ENCODE assay signal across 1 cellular context in the genomic region with DNA sequence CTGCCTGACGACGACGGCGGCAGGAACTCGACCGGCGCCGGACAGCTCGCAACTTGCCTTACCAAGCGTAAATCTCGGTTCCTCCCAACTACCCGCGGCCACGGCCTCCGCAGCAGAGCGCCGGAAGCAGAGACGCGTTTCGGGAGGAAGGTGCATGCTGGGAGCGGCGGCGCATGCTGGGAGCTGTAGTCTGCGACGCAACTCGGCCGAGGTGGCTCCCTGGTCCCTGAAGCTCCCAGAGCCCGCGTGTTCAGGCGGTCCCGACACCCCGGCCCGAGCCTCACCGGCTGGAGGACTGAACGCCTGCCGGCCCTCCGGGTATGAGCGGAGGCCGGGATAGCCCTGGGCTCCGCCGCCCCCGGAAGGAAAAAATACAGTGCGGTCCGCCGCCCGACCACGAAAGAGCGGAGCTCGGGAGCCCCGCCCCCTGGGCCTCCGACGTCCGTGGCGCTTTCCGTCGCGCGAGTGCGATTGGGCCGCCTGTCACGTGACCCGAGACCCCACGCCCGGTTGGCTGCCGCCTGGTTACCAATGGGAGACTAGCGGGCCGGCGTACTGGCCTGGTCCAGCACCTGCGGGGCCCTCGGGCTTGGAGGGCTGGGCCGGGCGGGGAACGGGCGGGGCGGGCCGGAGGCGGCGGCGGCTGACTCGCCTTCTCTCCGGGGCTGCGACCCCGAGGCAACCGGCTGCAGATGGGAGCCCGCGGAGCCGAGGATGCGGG.
TF ChIP-seq lines count a peak whose summit lies in the region.

A gene with protein sequence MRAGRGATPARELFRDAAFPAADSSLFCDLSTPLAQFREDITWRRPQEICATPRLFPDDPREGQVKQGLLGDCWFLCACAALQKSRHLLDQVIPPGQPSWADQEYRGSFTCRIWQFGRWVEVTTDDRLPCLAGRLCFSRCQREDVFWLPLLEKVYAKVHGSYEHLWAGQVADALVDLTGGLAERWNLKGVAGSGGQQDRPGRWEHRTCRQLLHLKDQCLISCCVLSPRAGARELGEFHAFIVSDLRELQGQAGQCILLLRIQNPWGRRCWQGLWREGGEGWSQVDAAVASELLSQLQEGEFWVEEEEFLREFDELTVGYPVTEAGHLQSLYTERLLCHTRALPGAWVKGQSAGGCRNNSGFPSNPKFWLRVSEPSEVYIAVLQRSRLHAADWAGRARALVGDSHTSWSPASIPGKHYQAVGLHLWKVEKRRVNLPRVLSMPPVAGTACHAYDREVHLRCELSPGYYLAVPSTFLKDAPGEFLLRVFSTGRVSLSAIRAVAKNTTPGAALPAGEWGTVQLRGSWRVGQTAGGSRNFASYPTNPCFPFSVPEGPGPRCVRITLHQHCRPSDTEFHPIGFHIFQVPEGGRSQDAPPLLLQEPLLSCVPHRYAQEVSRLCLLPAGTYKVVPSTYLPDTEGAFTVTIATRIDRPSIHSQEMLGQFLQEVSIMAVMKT (plus strand): TSS at position 537 of the 721 bp plus-strand sequence. CDS start 178 bp downstream, at position 715.

TF ChIP-seq in HepG2, 621 proteins besides CTCF, POLR2A, EP300 and RAD21 (continued from another document and continues in another):
- TF ChIP-seq, protein P1, sequence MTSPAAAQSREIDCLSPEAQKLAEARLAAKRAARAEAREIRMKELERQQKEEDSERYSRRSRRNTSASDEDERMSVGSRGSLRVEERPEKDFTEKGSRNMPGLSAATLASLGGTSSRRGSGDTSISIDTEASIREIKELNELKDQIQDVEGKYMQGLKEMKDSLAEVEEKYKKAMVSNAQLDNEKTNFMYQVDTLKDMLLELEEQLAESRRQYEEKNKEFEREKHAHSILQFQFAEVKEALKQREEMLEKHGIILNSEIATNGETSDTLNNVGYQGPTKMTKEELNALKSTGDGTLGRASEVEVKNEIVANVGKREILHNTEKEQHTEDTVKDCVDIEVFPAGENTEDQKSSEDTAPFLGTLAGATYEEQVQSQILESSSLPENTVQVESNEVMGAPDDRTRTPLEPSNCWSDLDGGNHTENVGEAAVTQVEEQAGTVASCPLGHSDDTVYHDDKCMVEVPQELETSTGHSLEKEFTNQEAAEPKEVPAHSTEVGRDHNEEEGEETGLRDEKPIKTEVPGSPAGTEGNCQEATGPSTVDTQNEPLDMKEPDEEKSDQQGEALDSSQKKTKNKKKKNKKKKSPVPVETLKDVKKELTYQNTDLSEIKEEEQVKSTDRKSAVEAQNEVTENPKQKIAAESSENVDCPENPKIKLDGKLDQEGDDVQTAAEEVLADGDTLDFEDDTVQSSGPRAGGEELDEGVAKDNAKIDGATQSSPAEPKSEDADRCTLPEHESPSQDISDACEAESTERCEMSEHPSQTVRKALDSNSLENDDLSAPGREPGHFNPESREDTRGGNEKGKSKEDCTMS (CRISPR knock-in tag; conservative IDR thresholded peaks at IDR 0.05), result no peak
- peak; percentile 65; the same call in 1 of the 2 replicates for TF ChIP-seq ZSCAN20 (CRISPR knock-in tag; IDR thresholded peaks at IDR 0.05; ENCODE audit: borderline replicate concordance)
- 0 out of 2 replicates have a peak, but pooled peaks have one; percentile 49 for TF ChIP-seq SAFB2 (CRISPR knock-in tag; IDR thresholded peaks at IDR 0.05; ENCODE audit: borderline replicate concordance, low read depth)
- peak; percentile 52 for TF ChIP-seq BHLHE40 (IDR thresholded peaks at IDR 0.05; ENCODE audit: low read length)
- TF ChIP-seq KAT2B (IDR thresholded peaks at IDR 0.05; ENCODE audit: borderline replicate concordance, low read depth, low read length), result no peak
- peak; percentile 55; the same call in 1 of the 2 replicates for TF ChIP-seq ZNF225 (CRISPR knock-in tag; IDR thresholded peaks at IDR 0.05)
- TF ChIP-seq, protein P2, sequence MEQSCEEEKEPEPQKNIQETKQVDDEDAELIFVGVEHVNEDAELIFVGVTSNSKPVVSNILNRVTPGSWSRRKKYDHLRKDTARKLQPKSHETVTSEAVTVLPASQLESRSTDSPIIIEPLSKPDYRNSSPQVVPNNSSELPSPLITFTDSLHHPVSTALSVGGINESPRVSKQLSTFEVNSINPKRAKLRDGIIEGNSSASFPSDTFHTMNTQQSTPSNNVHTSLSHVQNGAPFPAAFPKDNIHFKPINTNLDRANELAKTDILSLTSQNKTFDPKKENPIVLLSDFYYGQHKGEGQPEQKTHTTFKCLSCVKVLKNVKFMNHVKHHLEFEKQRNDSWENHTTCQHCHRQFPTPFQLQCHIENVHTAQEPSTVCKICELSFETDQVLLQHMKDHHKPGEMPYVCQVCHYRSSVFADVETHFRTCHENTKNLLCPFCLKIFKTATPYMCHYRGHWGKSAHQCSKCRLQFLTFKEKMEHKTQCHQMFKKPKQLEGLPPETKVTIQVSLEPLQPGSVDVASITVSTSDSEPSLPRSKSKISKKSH (CRISPR knock-in tag; IDR thresholded peaks at IDR 0.05; ENCODE audit: borderline replicate concordance), result no peak; the same call in 1 of the 2 replicates
- TF ChIP-seq IKZF4 (CRISPR knock-in tag; IDR thresholded peaks at IDR 0.05; ENCODE audit: borderline replicate concordance, low read depth, not compliant biosample characterization), result peak; percentile 15
- peak; percentile 82; the same call in 1 of the 2 replicates for TF ChIP-seq KMT2B (CRISPR knock-in tag; IDR thresholded peaks at IDR 0.05)
- TF ChIP-seq HOXA9 (CRISPR knock-in tag; IDR thresholded peaks at IDR 0.05; ENCODE audit: borderline replicate concordance), result peak; percentile 88; the same call in 1 of the 2 replicates
- TF ChIP-seq ZNF674 (CRISPR knock-in tag; IDR thresholded peaks at IDR 0.05; ENCODE audit: low read depth), result peak; percentile 81; the same call in 1 of the 2 replicates
- TF ChIP-seq ZNF33B (CRISPR knock-in tag; IDR thresholded peaks at IDR 0.05), result no peak; the same call in 1 of the 2 replicates
- peak; percentile 74 for TF ChIP-seq ZKSCAN8 (CRISPR knock-in tag; IDR thresholded peaks at IDR 0.05; ENCODE audit: borderline replicate concordance)
- peak; percentile 100 for TF ChIP-seq ZNF143 (CRISPR knock-in tag; IDR thresholded peaks at IDR 0.05)
- TF ChIP-seq, protein P3, sequence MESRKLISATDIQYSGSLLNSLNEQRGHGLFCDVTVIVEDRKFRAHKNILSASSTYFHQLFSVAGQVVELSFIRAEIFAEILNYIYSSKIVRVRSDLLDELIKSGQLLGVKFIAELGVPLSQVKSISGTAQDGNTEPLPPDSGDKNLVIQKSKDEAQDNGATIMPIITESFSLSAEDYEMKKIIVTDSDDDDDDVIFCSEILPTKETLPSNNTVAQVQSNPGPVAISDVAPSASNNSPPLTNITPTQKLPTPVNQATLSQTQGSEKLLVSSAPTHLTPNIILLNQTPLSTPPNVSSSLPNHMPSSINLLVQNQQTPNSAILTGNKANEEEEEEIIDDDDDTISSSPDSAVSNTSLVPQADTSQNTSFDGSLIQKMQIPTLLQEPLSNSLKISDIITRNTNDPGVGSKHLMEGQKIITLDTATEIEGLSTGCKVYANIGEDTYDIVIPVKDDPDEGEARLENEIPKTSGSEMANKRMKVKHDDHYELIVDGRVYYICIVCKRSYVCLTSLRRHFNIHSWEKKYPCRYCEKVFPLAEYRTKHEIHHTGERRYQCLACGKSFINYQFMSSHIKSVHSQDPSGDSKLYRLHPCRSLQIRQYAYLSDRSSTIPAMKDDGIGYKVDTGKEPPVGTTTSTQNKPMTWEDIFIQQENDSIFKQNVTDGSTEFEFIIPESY (CRISPR knock-in tag; IDR thresholded peaks at IDR 0.05), result peak; percentile 11; the same call in 1 of the 2 replicates
- TF ChIP-seq DNMT3B (CRISPR knock-in tag; conservative IDR thresholded peaks at IDR 0.05), result no peak; the same call in 1 of the 2 replicates
- no peak for TF ChIP-seq ZNF607 (CRISPR knock-in tag; IDR thresholded peaks at IDR 0.05; ENCODE audit: borderline replicate concordance)
- TF ChIP-seq, protein P4, sequence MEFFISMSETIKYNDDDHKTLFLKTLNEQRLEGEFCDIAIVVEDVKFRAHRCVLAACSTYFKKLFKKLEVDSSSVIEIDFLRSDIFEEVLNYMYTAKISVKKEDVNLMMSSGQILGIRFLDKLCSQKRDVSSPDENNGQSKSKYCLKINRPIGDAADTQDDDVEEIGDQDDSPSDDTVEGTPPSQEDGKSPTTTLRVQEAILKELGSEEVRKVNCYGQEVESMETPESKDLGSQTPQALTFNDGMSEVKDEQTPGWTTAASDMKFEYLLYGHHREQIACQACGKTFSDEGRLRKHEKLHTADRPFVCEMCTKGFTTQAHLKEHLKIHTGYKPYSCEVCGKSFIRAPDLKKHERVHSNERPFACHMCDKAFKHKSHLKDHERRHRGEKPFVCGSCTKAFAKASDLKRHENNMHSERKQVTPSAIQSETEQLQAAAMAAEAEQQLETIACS (CRISPR knock-in tag; IDR thresholded peaks at IDR 0.05), result peak; percentile 53; the same call in 1 of the 2 replicates
- 0 out of 2 replicates have a peak, but pooled peaks have one; percentile 80 for TF ChIP-seq BRD4 (CRISPR knock-in tag; IDR thresholded peaks at IDR 0.05)
- no peak for TF ChIP-seq HMG20A (CRISPR knock-in tag; IDR thresholded peaks at IDR 0.05; ENCODE audit: borderline replicate concordance)
- peak; percentile 97 for TF ChIP-seq ZFX (CRISPR knock-in tag; IDR thresholded peaks at IDR 0.05; ENCODE audit: low read depth)
- TF ChIP-seq ZBTB21 (CRISPR knock-in tag; IDR thresholded peaks at IDR 0.05), result no peak; the same call in 1 of the 2 replicates
- TF ChIP-seq ZSCAN29 (CRISPR knock-in tag; conservative IDR thresholded peaks at IDR 0.05), result no peak; the same call in 1 of the 2 replicates
- TF ChIP-seq AGO1 (IDR thresholded peaks at IDR 0.05; ENCODE audit: low read depth, low read length, poor library complexity, severe bottlenecking), result no peak
- TF ChIP-seq, protein P5, sequence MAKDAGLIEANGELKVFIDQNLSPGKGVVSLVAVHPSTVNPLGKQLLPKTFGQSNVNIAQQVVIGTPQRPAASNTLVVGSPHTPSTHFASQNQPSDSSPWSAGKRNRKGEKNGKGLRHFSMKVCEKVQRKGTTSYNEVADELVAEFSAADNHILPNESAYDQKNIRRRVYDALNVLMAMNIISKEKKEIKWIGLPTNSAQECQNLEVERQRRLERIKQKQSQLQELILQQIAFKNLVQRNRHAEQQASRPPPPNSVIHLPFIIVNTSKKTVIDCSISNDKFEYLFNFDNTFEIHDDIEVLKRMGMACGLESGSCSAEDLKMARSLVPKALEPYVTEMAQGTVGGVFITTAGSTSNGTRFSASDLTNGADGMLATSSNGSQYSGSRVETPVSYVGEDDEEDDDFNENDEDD (CRISPR knock-in tag; IDR thresholded peaks at IDR 0.05; ENCODE audit: borderline replicate concordance), result peak; percentile 63; the same call in 1 of the 2 replicates
- TF ChIP-seq POGZ (CRISPR knock-in tag; IDR thresholded peaks at IDR 0.05), result peak; percentile 91
- no peak for TF ChIP-seq RORA (CRISPR knock-in tag; IDR thresholded peaks at IDR 0.05)
- TF ChIP-seq, protein P6, sequence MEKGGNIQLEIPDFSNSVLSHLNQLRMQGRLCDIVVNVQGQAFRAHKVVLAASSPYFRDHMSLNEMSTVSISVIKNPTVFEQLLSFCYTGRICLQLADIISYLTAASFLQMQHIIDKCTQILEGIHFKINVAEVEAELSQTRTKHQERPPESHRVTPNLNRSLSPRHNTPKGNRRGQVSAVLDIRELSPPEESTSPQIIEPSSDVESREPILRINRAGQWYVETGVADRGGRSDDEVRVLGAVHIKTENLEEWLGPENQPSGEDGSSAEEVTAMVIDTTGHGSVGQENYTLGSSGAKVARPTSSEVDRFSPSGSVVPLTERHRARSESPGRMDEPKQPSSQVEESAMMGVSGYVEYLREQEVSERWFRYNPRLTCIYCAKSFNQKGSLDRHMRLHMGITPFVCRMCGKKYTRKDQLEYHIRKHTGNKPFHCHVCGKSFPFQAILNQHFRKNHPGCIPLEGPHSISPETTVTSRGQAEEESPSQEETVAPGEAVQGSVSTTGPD (CRISPR knock-in tag; IDR thresholded peaks at IDR 0.05), result no peak
- TF ChIP-seq JARID2 (CRISPR knock-in tag; IDR thresholded peaks at IDR 0.05; ENCODE audit: insufficient replicate concordance), result peak; percentile 88
- TF ChIP-seq ZNF816 (CRISPR knock-in tag; IDR thresholded peaks at IDR 0.05; ENCODE audit: borderline replicate concordance), result no peak
- TF ChIP-seq PRPF4 (IDR thresholded peaks at IDR 0.05; ENCODE audit: low read depth, low read length, poor library complexity, severe bottlenecking), result no peak
- TF ChIP-seq, protein P7, sequence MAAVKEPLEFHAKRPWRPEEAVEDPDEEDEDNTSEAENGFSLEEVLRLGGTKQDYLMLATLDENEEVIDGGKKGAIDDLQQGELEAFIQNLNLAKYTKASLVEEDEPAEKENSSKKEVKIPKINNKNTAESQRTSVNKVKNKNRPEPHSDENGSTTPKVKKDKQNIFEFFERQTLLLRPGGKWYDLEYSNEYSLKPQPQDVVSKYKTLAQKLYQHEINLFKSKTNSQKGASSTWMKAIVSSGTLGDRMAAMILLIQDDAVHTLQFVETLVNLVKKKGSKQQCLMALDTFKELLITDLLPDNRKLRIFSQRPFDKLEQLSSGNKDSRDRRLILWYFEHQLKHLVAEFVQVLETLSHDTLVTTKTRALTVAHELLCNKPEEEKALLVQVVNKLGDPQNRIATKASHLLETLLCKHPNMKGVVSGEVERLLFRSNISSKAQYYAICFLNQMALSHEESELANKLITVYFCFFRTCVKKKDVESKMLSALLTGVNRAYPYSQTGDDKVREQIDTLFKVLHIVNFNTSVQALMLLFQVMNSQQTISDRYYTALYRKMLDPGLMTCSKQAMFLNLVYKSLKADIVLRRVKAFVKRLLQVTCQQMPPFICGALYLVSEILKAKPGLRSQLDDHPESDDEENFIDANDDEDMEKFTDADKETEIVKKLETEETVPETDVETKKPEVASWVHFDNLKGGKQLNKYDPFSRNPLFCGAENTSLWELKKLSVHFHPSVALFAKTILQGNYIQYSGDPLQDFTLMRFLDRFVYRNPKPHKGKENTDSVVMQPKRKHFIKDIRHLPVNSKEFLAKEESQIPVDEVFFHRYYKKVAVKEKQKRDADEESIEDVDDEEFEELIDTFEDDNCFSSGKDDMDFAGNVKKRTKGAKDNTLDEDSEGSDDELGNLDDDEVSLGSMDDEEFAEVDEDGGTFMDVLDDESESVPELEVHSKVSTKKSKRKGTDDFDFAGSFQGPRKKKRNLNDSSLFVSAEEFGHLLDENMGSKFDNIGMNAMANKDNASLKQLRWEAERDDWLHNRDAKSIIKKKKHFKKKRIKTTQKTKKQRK (IDR thresholded peaks at IDR 0.05; ENCODE audit: low read length), result no peak
- peak; percentile 95 for TF ChIP-seq ZNF430 (CRISPR knock-in tag; IDR thresholded peaks at IDR 0.05)
- TF ChIP-seq SSRP1 (CRISPR knock-in tag; IDR thresholded peaks at IDR 0.05), result no peak
- TF ChIP-seq REPIN1 (CRISPR knock-in tag; IDR thresholded peaks at IDR 0.05; ENCODE audit: borderline replicate concordance, low read depth), result peak; percentile 71; the same call in 1 of the 2 replicates
- TF ChIP-seq NFIC (IDR thresholded peaks at IDR 0.05; ENCODE audit: low read length), result no peak
- TF ChIP-seq TMF1 (CRISPR knock-in tag; IDR thresholded peaks at IDR 0.05; ENCODE audit: low read depth), result no peak
- TF ChIP-seq HOXA3 (CRISPR knock-in tag; IDR thresholded peaks at IDR 0.05), result peak; percentile 95
- TF ChIP-seq MTA3 (CRISPR knock-in tag; IDR thresholded peaks at IDR 0.05), result no peak
- TF ChIP-seq ZNF772 (CRISPR knock-in tag; IDR thresholded peaks at IDR 0.05), result no peak; the same call in 1 of the 2 replicates
- peak; percentile 90; the same call in 1 of the 2 replicates for TF ChIP-seq PCBP1 (IDR thresholded peaks at IDR 0.05; ENCODE audit: borderline replicate concordance, low read depth, low read length)
- no peak for TF ChIP-seq ZNF431 (CRISPR knock-in tag; IDR thresholded peaks at IDR 0.05; ENCODE audit: borderline replicate concordance, low read depth)
- no peak for TF ChIP-seq ZNF7 (CRISPR knock-in tag; IDR thresholded peaks at IDR 0.05)
- TF ChIP-seq FOXO1 (CRISPR knock-in tag; IDR thresholded peaks at IDR 0.05), result peak; percentile 71; the same call in 1 of the 2 replicates
- 0 out of 2 replicates have a peak, but pooled peaks have one; percentile 34 for TF ChIP-seq SMAD1 (CRISPR knock-in tag; IDR thresholded peaks at IDR 0.05; ENCODE audit: borderline replicate concordance, low read depth)
- 0 out of 2 replicates have a peak, but pooled peaks have one; percentile 19 for TF ChIP-seq MYNN (CRISPR knock-in tag; IDR thresholded peaks at IDR 0.05; ENCODE audit: low read depth)
- peak; percentile 86 for TF ChIP-seq ZNF556 (CRISPR knock-in tag; IDR thresholded peaks at IDR 0.05; ENCODE audit: borderline replicate concordance)
